In genomic region chr10:6098156-6098555, GRCh38 we compare ENCODE assay signal across 24 cellular contexts. TPM values are rescaled to one million over a fixed set of nuclear protein-coding genes. Genes with fewer than 3 reads are reported as not detected.
DNase-seq lines count a peak whose midpoint lies in the region; ATAC-seq and TF ChIP-seq lines count a peak whose summit lies in the region.
"Had no signal": no experiment of that assay in that cellular context is flagged by ENCODE, and none has a peak within 500 bp of the region (broad histone marks: within the 10 kb centered on the region; RNA-seq: fewer than 3 reads in every experiment).

No MANE protein-coding gene starts in this region.

- peaks cover 56% of the 10 kb centered on the region for H3K4me1 Mint-ChIP-seq in activated T-cell treated with anti-CD3 and anti-CD28 coated beads, Interleukin-2, amount 50 U/mL, for 24 hours (ENCODE audit: low read depth)
- H3K4me1 Mint-ChIP-seq in GM23338 (peaks cover 79% of the 10 kb centered on the region), WTC11 (peaks cover 83% of the 10 kb centered on the region)
- H3K4me1 Mint-ChIP-seq in naive thymus-derived CD4-positive, alpha-beta T cell: peaks cover 22 to 57% (median 53%) of the 10 kb centered on the region in 7 donors

- CTCF ChIA-PET in WTC11 (lab: Charles Lee): interaction anchor here (0.6 to 4.1 kb wide), 3 partner anchors 12 to 151 kb away, joined by 3 to 12 read pairs (median 4); no protein-coding TSS in a partner anchor
- CTCF ChIA-PET in naive thymus-derived CD4-positive, alpha-beta T cell (lab: Charles Lee): no interaction called here

- no peak for DNase-seq in activated T-cell treated with anti-CD3 and anti-CD28 coated beads, Interleukin-2, amount 50 U/mL, for 24 hours
- DNase-seq in activated T-cell treated with anti-CD3 and anti-CD28 coated beads for 4 hours (no peak), GM23338 (ENCODE audit: low spot score) (no peak), WTC11 (ENCODE audit: low spot score) (no peak), DMS 273 (lab: John Stamatoyannopoulos, UW; ENCODE audit: unreplicated experiment) (no peak)
- DNase-seq in naive thymus-derived CD4-positive, alpha-beta T cell: no peak
- DNase-seq: COR-L47, DMS 273 treated with DMSO at 0.1 percent for 48 hours, DND-41, Kasumi-1, NCI-H1417, NCI-H1694 treated with DMSO at 0.1 percent for 48 hours, NCI-H2081 treated with DMSO at 0.1 percent for 48 hours, NCI-H2171 treated with DMSO at 0.1 percent for 48 hours, NCI-H524 treated with DMSO at 0.1 percent for 48 hours, NCI-H82, Peyer's patch had no signal

- H3K27me3 Mint-ChIP-seq in activated T-cell treated with anti-CD3 and anti-CD28 coated beads, Interleukin-2, amount 50 U/mL, for 24 hours: no peaks in the 10 kb centered on the region
- H3K27me3 Mint-ChIP-seq in GM23338 (ENCODE audit: insufficient read depth, low read depth, poor library complexity) (peaks cover 6% of the 10 kb centered on the region), WTC11 (ENCODE audit: low read depth) (no peaks in the 10 kb centered on the region)
- H3K27me3 Mint-ChIP-seq in naive thymus-derived CD4-positive, alpha-beta T cell: no peaks in the 10 kb centered on the region
- H3K27me3 Mint-ChIP-seq: B cell had no signal

- H2AFZ ChIP-seq in GM23338: no peak overlapping the region

- TF ChIP-seq CTCF in GM23338 (conservative IDR thresholded peaks at IDR 0.05; ENCODE audit: low read depth in 2 of 2) (no peak), WTC11 (IDR thresholded peaks at IDR 0.05) (no peak)

- H4K20me1 ChIP-seq in GM23338 (replicated peaks; ENCODE audit: insufficient read depth): peaks cover 29% of the 10 kb centered on the region

- H3K4me3 ChIP-seq in GM23338: no peak overlapping the region
- no peak overlapping the region for H3K4me3 ChIP-seq in naive thymus-derived CD4-positive, alpha-beta T cell (ENCODE audit: low read length)
- H3K4me3 ChIP-seq: A549, HAP-1, Peyer's patch had no signal

- no peak for ATAC-seq in GM23338
- ATAC-seq in WTC11: no peak
- no peak for ATAC-seq in naive thymus-derived CD4-positive, alpha-beta T cell
- ATAC-seq in HG03196 (IDR thresholded peaks at IDR 0.05; ENCODE audit: unreplicated experiment): no peak
- ATAC-seq: A549, SK-N-SH treated with all-trans-retinoic acid at 6 μM for 48 hours had no signal

- no peaks in the 10 kb centered on the region for H3K36me3 ChIP-seq in GM23338 (ENCODE audit: insufficient read depth)
- H3K36me3 ChIP-seq in naive thymus-derived CD4-positive, alpha-beta T cell (ENCODE audit: control insufficient read depth in 2 of 3, insufficient read depth in 3 of 3, low read length in 3 of 3): peaks cover 5 to 47% (median 12%) of the 10 kb centered on the region in 3 experiments

- no peak overlapping the region for H3K4me2 ChIP-seq in GM23338
- H3K4me2 ChIP-seq: A549 had no signal

- H3K9me2 ChIP-seq in GM23338 (ENCODE audit: insufficient read depth): no peaks in the 10 kb centered on the region

- no peaks in the 10 kb centered on the region for H3K9me3 Mint-ChIP-seq in activated T-cell treated with anti-CD3 and anti-CD28 coated beads, Interleukin-2, amount 50 U/mL, for 24 hours
- H3K9me3 Mint-ChIP-seq in GM23338 (no peaks in the 10 kb centered on the region), WTC11 (no peaks in the 10 kb centered on the region)
- no peaks in the 10 kb centered on the region for H3K9me3 Mint-ChIP-seq in naive thymus-derived CD4-positive, alpha-beta T cell
- H3K9me3 Mint-ChIP-seq: CD14-positive monocyte had no signal

- no peaks in the 10 kb centered on the region for H3K9me3 ChIP-seq in naive thymus-derived CD4-positive, alpha-beta T cell (ENCODE audit: control insufficient read depth in 2 of 3, low read length in 3 of 3)
- H3K9me3 ChIP-seq: A549, HAP-1, Peyer's patch had no signal

- peaks cover 59% of the 10 kb centered on the region for H3K4me1 ChIP-seq in GM23338 (ENCODE audit: insufficient read depth)
- H3K4me1 ChIP-seq in naive thymus-derived CD4-positive, alpha-beta T cell (ENCODE audit: control insufficient read depth in 2 of 2, insufficient read depth in 2 of 2, low read length in 2 of 2): peaks cover 0 to 4% of the 10 kb centered on the region in 2 donors
- H3K4me1 ChIP-seq: A549, HAP-1 had no signal

- peaks cover 94% of the 10 kb centered on the region for H3K36me3 Mint-ChIP-seq in activated T-cell treated with anti-CD3 and anti-CD28 coated beads, Interleukin-2, amount 50 U/mL, for 24 hours (ENCODE audit: low read depth)
- H3K36me3 Mint-ChIP-seq in GM23338 (ENCODE audit: low read depth): peaks cover 48% of the 10 kb centered on the region; the same call in 2 of the 3 replicates
- H3K36me3 Mint-ChIP-seq in WTC11: peaks cover 33% of the 10 kb centered on the region
- peaks cover 9 to 29% (median 20%) of the 10 kb centered on the region in 5 donors for H3K36me3 Mint-ChIP-seq in naive thymus-derived CD4-positive, alpha-beta T cell

- H3K27me3 ChIP-seq in GM23338 (ENCODE audit: insufficient read depth): no peaks in the 10 kb centered on the region
- H3K27me3 ChIP-seq in naive thymus-derived CD4-positive, alpha-beta T cell (ENCODE audit: control insufficient read depth in 2 of 2, insufficient read depth in 2 of 2, low read length in 2 of 2): no peaks in the 10 kb centered on the region
- H3K27me3 ChIP-seq: Peyer's patch had no signal

- peak overlapping the region; percentile 9 for H3K27ac Mint-ChIP-seq in activated T-cell treated with anti-CD3 and anti-CD28 coated beads, Interleukin-2, amount 50 U/mL, for 24 hours
- H3K27ac Mint-ChIP-seq in GM23338 (peak overlapping the region; percentile 68), WTC11 (peak overlapping the region; percentile 95)
- peak overlapping the region in 5 of 9 donors; percentile 1 to 59 (median 34) for H3K27ac Mint-ChIP-seq in naive thymus-derived CD4-positive, alpha-beta T cell
- H3K27ac Mint-ChIP-seq: B cell had no signal

- H3K4me3 Mint-ChIP-seq in activated T-cell treated with anti-CD3 and anti-CD28 coated beads, Interleukin-2, amount 50 U/mL, for 24 hours: no peak overlapping the region
- H3K4me3 Mint-ChIP-seq in GM23338 (no peak overlapping the region; the same call in 2 of the 3 replicates), WTC11 (peak overlapping the region; percentile 6)
- no peak overlapping the region for H3K4me3 Mint-ChIP-seq in naive thymus-derived CD4-positive, alpha-beta T cell
- H3K4me3 Mint-ChIP-seq: B cell, CD14-positive monocyte had no signal

- peak overlapping the region; percentile 87 for H3K27ac ChIP-seq in GM23338 (ENCODE audit: low read depth)
- no peak overlapping the region for H3K27ac ChIP-seq in naive thymus-derived CD4-positive, alpha-beta T cell (ENCODE audit: low read depth, low read length)
- H3K27ac ChIP-seq: A549, Peyer's patch had no signal

- H3K79me2 ChIP-seq in GM23338 (replicated peaks; ENCODE audit: insufficient read depth): peaks cover 85% of the 10 kb centered on the region

- POLR2A ChIA-PET in WTC11 (lab: Charles Lee): interaction anchor here (0.6 to 1.0 kb wide), 5 partner anchors 8 to 1549 kb away, joined by 3 to 13 read pairs (median 5); no protein-coding TSS in a partner anchor
- POLR2A ChIA-PET in naive thymus-derived CD4-positive, alpha-beta T cell (lab: Charles Lee): interaction anchor here (1.2 kb wide), 1 partner anchor 53 kb away, joined by 5 read pairs; no protein-coding TSS in a partner anchor

- intact Hi-C loops in naive thymus-derived CD4-positive, alpha-beta T cell (cut with micrococcal nuclease): no loop called here

- H3F3A ChIP-seq in GM23338 (replicated peaks; ENCODE audit: low read depth): no peaks in the 10 kb centered on the region

TF ChIP-seq in GM23338, 12 proteins besides CTCF, POLR2A, EP300 and RAD21 (continues in another document):
- no peak for TF ChIP-seq NANOG (IDR thresholded peaks at IDR 0.05; ENCODE audit: borderline replicate concordance)

TF ChIP-seq in WTC11, 78 proteins besides CTCF, POLR2A, EP300 and RAD21 (continues in another document):
- no peak for TF ChIP-seq FOXJ3 (CRISPR knock-in tag; IDR thresholded peaks at IDR 0.05; ENCODE audit: borderline replicate concordance)
- TF ChIP-seq, protein P1, sequence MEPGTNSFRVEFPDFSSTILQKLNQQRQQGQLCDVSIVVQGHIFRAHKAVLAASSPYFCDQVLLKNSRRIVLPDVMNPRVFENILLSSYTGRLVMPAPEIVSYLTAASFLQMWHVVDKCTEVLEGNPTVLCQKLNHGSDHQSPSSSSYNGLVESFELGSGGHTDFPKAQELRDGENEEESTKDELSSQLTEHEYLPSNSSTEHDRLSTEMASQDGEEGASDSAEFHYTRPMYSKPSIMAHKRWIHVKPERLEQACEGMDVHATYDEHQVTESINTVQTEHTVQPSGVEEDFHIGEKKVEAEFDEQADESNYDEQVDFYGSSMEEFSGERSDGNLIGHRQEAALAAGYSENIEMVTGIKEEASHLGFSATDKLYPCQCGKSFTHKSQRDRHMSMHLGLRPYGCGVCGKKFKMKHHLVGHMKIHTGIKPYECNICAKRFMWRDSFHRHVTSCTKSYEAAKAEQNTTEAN (CRISPR knock-in tag; IDR thresholded peaks at IDR 0.05): no peak

RNA-seq across cellular contexts. Expression of gene RBM17, which starts 9.3 kb away (rescaled TPM):
- 54.7 and 90.5 TPM in 2 replicates for total RNA-seq in GM23338 (2014; rRNA removed; shearing (Covaris generic))
- polyA plus RNA-seq in GM23338 (2016; fragmentation: Nextera tagmentation; extraction: Ambion mirVana): 257 and 281 TPM in 2 replicates
- total RNA-seq in WTC11 (2021): 117 to 160 TPM (median 118 TPM) in 3 replicates
- total RNA-seq in naive thymus-derived CD4-positive, alpha-beta T cell: 100 to 1,000 TPM; 120 to 158 (median 127) TPM
- 10 to 100 TPM; 66.6 to 83.0 TPM for polyA plus RNA-seq in naive thymus-derived CD4-positive, alpha-beta T cell

RNA-seq across cellular contexts. Expression of gene IL2RA, which starts 36.0 kb away (rescaled TPM):
- not detected in 2 replicates for total RNA-seq in GM23338 (2014; rRNA removed; shearing (Covaris generic))
- not detected in 2 replicates for polyA plus RNA-seq in GM23338 (2016; fragmentation: Nextera tagmentation; extraction: Ambion mirVana)
- 0.31 to 0.41 TPM (median 0.32 TPM) in 3 replicates for total RNA-seq in WTC11 (2021)
- 100 to 1,000 TPM in 1 of 5 experiments, 10 to 100 TPM in 1, 1 to 10 TPM in 3; 2.5 to 266 (median 6.7) TPM for total RNA-seq in naive thymus-derived CD4-positive, alpha-beta T cell
- 1 to 10 TPM in 1 of 2 donors, under 1 TPM in 1; 0.85 to 3.0 TPM for polyA plus RNA-seq in naive thymus-derived CD4-positive, alpha-beta T cell
- total RNA-seq: MCF 10A had no signal
- polyA plus RNA-seq: A549 had no signal

Comparison
In these comparisons a context has a peak if more than half of its experiments do, and no peak if none do; other contexts are left out.
1. H3K27ac Mint-ChIP-seq: peak in every context shown above with its lines; median percentile 95 in WTC11; 68 in GM23338; 34 in naive thymus-derived CD4-positive, alpha-beta T cell; 9 in activated T-cell treated with anti-CD3 and anti-CD28 coated beads, Interleukin-2, amount 50 U/mL, for 24 hours.